24 cellular contexts compared by ENCODE assay signal in genomic region chr20:53695797-53696527, GRCh38.
DNase-seq lines count a peak whose midpoint lies in the region; ATAC-seq, FAIRE-seq and TF ChIP-seq lines count a peak whose summit lies in the region.
"Had no signal": no experiment of that assay in that cellular context is flagged by ENCODE, and none has a peak within 500 bp of the region (broad histone marks: within the 10 kb centered on the region; RNA-seq: fewer than 3 reads in every experiment).

No MANE protein-coding gene starts in this region.

- POLR2A ChIA-PET in HepG2 (lab: Yijun Ruan, JAX): no interaction called here
- POLR2A ChIA-PET in H1 (lab: Charles Lee; ENCODE audit: partially characterized antibody): interaction anchor here (1.2 kb wide), 1 partner anchor 16 kb away, joined by 3 read pairs; no protein-coding TSS in a partner anchor
- POLR2A ChIA-PET in OCI-LY7 (lab: Charles Lee): interaction anchor here (0.6 to 1.4 kb wide), 9 partner anchors 10 to 1140 kb away, joined by 3 to 6 read pairs (median 4); no protein-coding TSS in a partner anchor

- no peak for TF ChIP-seq EP300 in HepG2 (IDR thresholded peaks at IDR 0.05; ENCODE audit: low read depth in 2 of 2, low read length in 2 of 2)
- no peak for TF ChIP-seq EP300 in HepG2 (CRISPR knock-in tag; IDR thresholded peaks at IDR 0.05; ENCODE audit: borderline replicate concordance)
- TF ChIP-seq EP300 in H1 (IDR thresholded peaks at IDR 0.05; ENCODE audit: borderline replicate concordance in 1 of 2, low read depth in 2 of 2, low read length in 2 of 2): no peak

- H3K36me3 Mint-ChIP-seq in T-helper 17 cell (ENCODE audit: low read depth): no peaks in the 10 kb centered on the region

- peaks cover 22% of the 10 kb centered on the region for H3K4me1 Mint-ChIP-seq in T-helper 17 cell

- FAIRE-seq in HepG2 (lab: Jason Lieb, UNC) (no peak), H1 (lab: Jason Lieb, UNC) (no peak)
- FAIRE-seq: D721Med, GM18507 had no signal

- no peaks in the 10 kb centered on the region for H3K79me1 ChIP-seq in H1 (ENCODE audit: low read depth, low read length)

- H3K27me3 ChIP-seq in HepG2 (ENCODE audit: control insufficient read depth in 1 of 2, insufficient read depth in 2 of 2, low read length in 2 of 2) (no peaks in the 10 kb centered on the region), right lobe of liver (no peaks in the 10 kb centered on the region), H1 (replicated peaks in 1 of 4; ENCODE audit: control insufficient read depth in 3 of 4, extremely low read depth in 1 of 4, insufficient read depth in 3 of 4, low read length in 3 of 4) (no peaks in the 10 kb centered on the region), spleen (replicated peaks in 1 of 7) (no peaks in the 10 kb centered on the region)
- H3K27me3 ChIP-seq: BLaER1, Peyer's patch had no signal

- H3K14ac ChIP-seq in H1 (ENCODE audit: insufficient read length): no peak overlapping the region

- H2BK20ac ChIP-seq in H1 (ENCODE audit: low read length): no peak overlapping the region

- BruUV-seq in HepG2 (replicated peaks; lab: Mats Ljungman, UMichigan): no TSS peak
- BruUV-seq in OCI-LY7 (replicated peaks; lab: Mats Ljungman, UMichigan): no TSS peak

- H3K4me2 ChIP-seq in HepG2 (ENCODE audit: low read depth, low read length): no peak overlapping the region
- H3K4me2 ChIP-seq in H1 (ENCODE audit: insufficient read depth in 1 of 2, low read depth in 2 of 2, low read length in 2 of 2): no peak overlapping the region
- no peak overlapping the region for H3K4me2 ChIP-seq in OCI-LY7 (ENCODE audit: low read length)
- H3K4me2 ChIP-seq: BLaER1 had no signal

- H4K20me1 ChIP-seq in HepG2 (ENCODE audit: insufficient read depth, low read length) (no peaks in the 10 kb centered on the region), H1 (replicated peaks in 1 of 2; ENCODE audit: control insufficient read depth in 1 of 2, insufficient read depth in 2 of 2, low read length in 2 of 2) (no peaks in the 10 kb centered on the region), OCI-LY7 (ENCODE audit: insufficient read depth, low read length) (no peaks in the 10 kb centered on the region)
- H4K20me1 ChIP-seq: BLaER1 had no signal

- no peak overlapping the region for H2AK5ac ChIP-seq in H1 (ENCODE audit: low read depth, low read length)

- H2BK5ac ChIP-seq in H1 (ENCODE audit: low read depth, low read length): no peak overlapping the region

- intact Hi-C loops in HepG2 (cut with micrococcal nuclease; ENCODE audit: unreplicated experiment): no loop called here
- intact Hi-C loops in right lobe of liver (cut with DNase I): no loop called here
- intact Hi-C loops in spleen (cut with DNase I; ENCODE audit: low total_unique reads): no loop called here
- intact Hi-C loops in OCI-LY7 (cut with micrococcal nuclease; ENCODE audit: unreplicated experiment): no loop called here

- H3K9me2 ChIP-seq in OCI-LY7 (ENCODE audit: insufficient read depth, low read length): no peaks in the 10 kb centered on the region

- H3K4me3 ChIP-seq in HepG2 (replicated peaks in 1 of 3; ENCODE audit: insufficient read depth in 1 of 3, low read depth in 2 of 3, low read length in 3 of 3) (no peak overlapping the region), right lobe of liver (no peak overlapping the region), H1 (ENCODE audit: extremely low read depth in 1 of 4, insufficient read depth in 2 of 4, low read depth in 3 of 4, low read length in 4 of 4) (no peak overlapping the region), spleen (no peak overlapping the region), OCI-LY7 (ENCODE audit: low read depth, low read length, poor library complexity, severe bottlenecking) (no peak overlapping the region)
- H3K4me3 ChIP-seq: BLaER1, Peyer's patch, SK-N-MC had no signal

- no peaks in the 10 kb centered on the region for H3K9me3 ChIP-seq in HepG2 (ENCODE audit: low read length)
- H3K9me3 ChIP-seq in right lobe of liver: no peaks in the 10 kb centered on the region
- no peaks in the 10 kb centered on the region for H3K9me3 ChIP-seq in T-helper 17 cell (ENCODE audit: control insufficient read depth, low read length, poor library complexity, severe bottlenecking)
- H3K9me3 ChIP-seq in H1 (ENCODE audit: insufficient read depth in 2 of 2, low read depth in 1 of 2, low read length in 1 of 2): no peaks in the 10 kb centered on the region
- no peaks in the 10 kb centered on the region for H3K9me3 ChIP-seq in spleen
- no peaks in the 10 kb centered on the region for H3K9me3 ChIP-seq in OCI-LY7 (ENCODE audit: low read length)
- H3K9me3 ChIP-seq: BLaER1, Peyer's patch had no signal

- H3K9ac ChIP-seq in HepG2 (ENCODE audit: insufficient read depth, low read depth, low read length): no peak overlapping the region
- H3K9ac ChIP-seq in H1 (replicated peaks in 1 of 4; ENCODE audit: extremely low read depth in 1 of 4, low read depth in 3 of 4, low read length in 3 of 4): no peak overlapping the region
- H3K9ac ChIP-seq: BLaER1 had no signal

- H2BK120ac ChIP-seq in H1 (replicated peaks; ENCODE audit: low read depth, low read length): no peak overlapping the region

- H3K79me2 ChIP-seq in HepG2 (ENCODE audit: insufficient read depth, low read length) (no peaks in the 10 kb centered on the region), H1 (ENCODE audit: control insufficient read depth in 1 of 2, insufficient read depth in 2 of 2, low read length in 2 of 2) (no peaks in the 10 kb centered on the region), OCI-LY7 (ENCODE audit: insufficient read depth, low read depth, low read length) (no peaks in the 10 kb centered on the region)

- no peaks in the 10 kb centered on the region for H3K23me2 ChIP-seq in H1 (ENCODE audit: low read depth, low read length)

- H3K4me3 Mint-ChIP-seq in T-helper 17 cell: no peak overlapping the region
- H3K4me3 Mint-ChIP-seq: CD4-positive, alpha-beta T cell had no signal

- no peaks in the 10 kb centered on the region for H3K27me3 Mint-ChIP-seq in T-helper 17 cell
- H3K27me3 Mint-ChIP-seq: CD4-positive, alpha-beta T cell had no signal

- H2BK12ac ChIP-seq in H1 (ENCODE audit: low read depth, low read length): no peak overlapping the region

- no peak overlapping the region for H3K27ac ChIP-seq in HepG2 (ENCODE audit: extremely low read length, insufficient read depth, low read length)
- H3K27ac ChIP-seq in right lobe of liver: no peak overlapping the region
- no peak overlapping the region for H3K27ac ChIP-seq in H1 (ENCODE audit: low read depth, low read length)
- peak overlapping the region in 1 of 8 donors; percentile 44 for H3K27ac ChIP-seq in spleen
- no peak overlapping the region for H3K27ac ChIP-seq in OCI-LY7 (ENCODE audit: low read depth, low read length, poor library complexity, severe bottlenecking)
- H3K27ac ChIP-seq: BLaER1, Peyer's patch, SK-N-MC had no signal

- WGBS in HepG2 (ENCODE audit: low lambda C conversion rate): 64% methylated on average over 8 of the region's 8 CpGs
- WGBS in right lobe of liver (ENCODE audit: insufficient coverage, low coverage, low lambda C conversion rate, missing lambda C conversion rate): 82% methylated on average over 6 of the region's 8 CpGs
- 83% methylated on average over 8 of the region's 8 CpGs; no CpG with 5 or more reads in 1 of the 2 experiments for WGBS in H1 (ENCODE audit: extremely low coverage in 1 of 2, insufficient coverage in 1 of 2, insufficient read length in 1 of 2, insufficient replicate concordance in 2 of 2, low coverage in 1 of 2, low lambda C conversion rate in 2 of 2, missing lambda C conversion rate in 1 of 2), 2 experiments
- WGBS in spleen, 5 donors: 90 to 97% (median 94%) methylated on average over 8 of the region's 8 CpGs

- H4K8ac ChIP-seq in H1 (ENCODE audit: extremely low read depth, insufficient read depth, low read length): no peak overlapping the region

- TF ChIP-seq CTCF in HepG2 (CRISPR knock-in tag; IDR thresholded peaks at IDR 0.05): no peak
- TF ChIP-seq CTCF in right lobe of liver (IDR thresholded peaks at IDR 0.05): no peak
- no peak for TF ChIP-seq CTCF in H1 (IDR thresholded peaks at IDR 0.05; ENCODE audit: control extremely low read depth in 1 of 3, insufficient read depth in 1 of 3, low read depth in 1 of 3, low read length in 3 of 3)
- no peak for TF ChIP-seq CTCF in spleen (IDR thresholded peaks at IDR 0.05 in 8 of 11, conservative IDR thresholded peaks at IDR 0.05 in 3 of 11)
- no peak for TF ChIP-seq CTCF in OCI-LY7 (conservative IDR thresholded peaks at IDR 0.05; ENCODE audit: low read length)

- H4K5ac ChIP-seq in H1 (ENCODE audit: insufficient read length, low read depth, low read length): no peak overlapping the region

- DNase-seq in HepG2 (ENCODE audit: low spot score) (no peak), right lobe of liver (no peak), T-helper 17 cell (no peak), H1 (ENCODE audit: low read depth in 1 of 2, low spot score in 2 of 2) (no peak), spleen (peak; percentile 25), OCI-LY7 (ENCODE audit: low spot score) (no peak)
- no peak for DNase-seq in stimulated activated CD8-positive, alpha-beta memory T cell treated with anti-CD3 and anti-CD28 coated beads, Interleukin-4, amount 100 ng/mL, for 48 hours
- no peak for DNase-seq in activated T-cell treated with anti-CD3 and anti-CD28 coated beads, Interleukin-2, amount 50 U/mL, for 48 hours
- DNase-seq: 8988T; CD4-positive, alpha-beta T cell; Karpas-422; NCI-H1105; NCI-H1436 treated with DMSO at 0.1 percent for 48 hours; NCI-H187 treated with DMSO at 0.1 percent for 48 hours; NCI-H2171 treated with DMSO at 0.1 percent for 48 hours; NCI-H345; NCI-H510A treated with DMSO at 0.1 percent for 48 hours; NK-92 treated with Interleukin-12 subunit alpha and Interleukin-12 subunit beta, amount 100 ng/mL, for 24 hours; Peyer's patch; SHP77 treated with DMSO at 0.1 percent for 48 hours had no signal

- ATAC-seq in HepG2 (no peak), right lobe of liver (no peak), T-helper 17 cell (no peak)

- 0 out of 2 replicates have a peak overlapping the region, but pooled peaks have one; percentile 46 for H2BK15ac ChIP-seq in H1 (ENCODE audit: low read length)

- H3K18ac ChIP-seq in H1 (ENCODE audit: extremely low read depth, low read length): no peak overlapping the region

- H3K4me1 ChIP-seq in HepG2 (ENCODE audit: insufficient read depth, low read length) (peaks cover 45% of the 10 kb centered on the region), right lobe of liver (no peaks in the 10 kb centered on the region), H1 (replicated peaks in 1 of 4; ENCODE audit: control insufficient read depth in 3 of 4, insufficient read depth in 4 of 4, low read length in 3 of 4) (no peaks in the 10 kb centered on the region; a peak in 1 of 7 replicates), spleen (peaks cover 0 to 53% (median 28%) of the 10 kb centered on the region in 6 donors), OCI-LY7 (ENCODE audit: insufficient read depth, low read length, poor library complexity, severe bottlenecking) (no peaks in the 10 kb centered on the region)

- H3K36me3 ChIP-seq in HepG2 (replicated peaks in 1 of 2; ENCODE audit: control insufficient read depth in 1 of 2, insufficient read depth in 2 of 2, low read length in 2 of 2): no peaks in the 10 kb centered on the region
- H3K36me3 ChIP-seq in right lobe of liver: no peaks in the 10 kb centered on the region
- no peaks in the 10 kb centered on the region for H3K36me3 ChIP-seq in H1 (ENCODE audit: control insufficient read depth in 2 of 4, insufficient read depth in 4 of 4, low read length in 3 of 4)
- no peaks in the 10 kb centered on the region for H3K36me3 ChIP-seq in spleen
- no peaks in the 10 kb centered on the region for H3K36me3 ChIP-seq in OCI-LY7 (ENCODE audit: insufficient read depth, low read length)
- H3K36me3 ChIP-seq: BLaER1, Peyer's patch had no signal

- H3K23ac ChIP-seq in H1 (ENCODE audit: insufficient read length): no peak overlapping the region

- H2AFZ ChIP-seq in HepG2 (ENCODE audit: low read length): no peak overlapping the region
- H2AFZ ChIP-seq in H1 (ENCODE audit: low read length): no peak overlapping the region
- no peak overlapping the region for H2AFZ ChIP-seq in OCI-LY7 (ENCODE audit: low read length)

- H3K4ac ChIP-seq in H1 (replicated peaks; ENCODE audit: insufficient read length, low read depth, low read length): no peak overlapping the region

- TF ChIP-seq RAD21 in HepG2 (CRISPR knock-in tag; IDR thresholded peaks at IDR 0.05) (no peak), H1 (IDR thresholded peaks at IDR 0.05 in 1 of 2, conservative IDR thresholded peaks at IDR 0.05 in 1 of 2; ENCODE audit: low read depth in 2 of 2, low read length in 2 of 2) (no peak)

- peak overlapping the region; percentile 32 for H3K27ac Mint-ChIP-seq in T-helper 17 cell
- H3K27ac Mint-ChIP-seq: CD4-positive, alpha-beta T cell had no signal

- H3K56ac ChIP-seq in H1 (replicated peaks; ENCODE audit: insufficient read length, low read depth, low read length): no peak overlapping the region

- CTCF ChIA-PET in HepG2 (lab: Yijun Ruan, JAX; ENCODE audit: low intra/inter-chr PET ratio, low total read pairs) (no interaction called here), H1 (lab: Charles Lee; ENCODE audit: partially characterized antibody) (interaction anchor here (0.7 to 1.2 kb wide), 3 partner anchors 10 to 1722 kb away, joined by 3 to 4 read pairs (median 3); no protein-coding TSS in a partner anchor), OCI-LY7 (lab: Charles Lee; ENCODE audit: unreplicated experiment) (no interaction called here)

- H4K91ac ChIP-seq in H1 (replicated peaks; ENCODE audit: insufficient read length, low read length): no peak overlapping the region

- in situ Hi-C loops in HepG2 (cut with HindIII; ENCODE audit: extremely low pct_ligation_motif_present, low pct_unique_long_range_greater_than_20kb): no loop called here

- no peak for TF ChIP-seq POLR2A in HepG2 (IDR thresholded peaks at IDR 0.05; ENCODE audit: insufficient read depth in 1 of 2, low read depth in 2 of 2, low read length in 2 of 2)
- no peak for TF ChIP-seq POLR2A in right lobe of liver (IDR thresholded peaks at IDR 0.05)
- no peak for TF ChIP-seq POLR2A in H1 (IDR thresholded peaks at IDR 0.05; ENCODE audit: control extremely low read depth in 1 of 2, low read depth in 2 of 2, low read length in 2 of 2)
- TF ChIP-seq POLR2A in spleen (IDR thresholded peaks at IDR 0.05): no peak
